22 cellular contexts compared by ENCODE assay signal in the genomic region with DNA sequence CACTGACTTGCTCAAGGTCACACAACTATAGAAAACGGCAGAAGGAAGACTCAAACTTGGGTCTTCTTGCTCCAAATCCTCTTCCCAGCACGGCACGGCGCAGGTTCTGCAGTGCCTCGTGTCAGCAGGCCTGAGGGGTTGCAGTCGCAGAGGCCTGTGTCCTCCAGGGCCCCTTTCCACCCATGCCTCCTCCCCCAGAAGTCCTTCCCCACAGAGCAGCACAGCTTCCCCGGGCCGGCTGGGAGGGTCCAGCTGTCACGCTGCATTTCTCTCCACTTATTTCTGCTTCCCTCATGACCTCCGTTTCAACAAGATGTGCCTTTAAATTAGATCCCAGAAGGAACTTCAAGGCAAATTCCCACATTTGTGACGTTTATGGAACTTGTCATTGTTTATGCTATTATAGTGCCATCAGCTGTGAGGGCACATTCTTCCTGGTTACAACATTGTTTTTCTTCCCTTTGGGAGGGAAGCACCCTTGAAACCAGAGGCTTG.
DNase-seq lines count a peak whose midpoint lies in the region; ATAC-seq, FAIRE-seq and TF ChIP-seq lines count a peak whose summit lies in the region.
"Had no signal": no experiment of that assay in that cellular context is flagged by ENCODE, and none has a peak within 500 bp of the region (broad histone marks: within the 10 kb centered on the region; RNA-seq: fewer than 3 reads in every experiment).

No MANE protein-coding gene starts in this region.

- intact Hi-C loops in psoas muscle (cut with DNase I): loop anchor here in 1 of 2 donors (5.0 kb wide), 1 partner anchor 43 kb away; no protein-coding TSS in a partner anchor

- peak overlapping the region; percentile 57 to 98 (median 74) for H3K4me2 ChIP-seq in BLaER1 treated with 17β-estradiol and CSF1 and Interleukin-3, amounts not matched to agents 10 nM and 100 nM

- peak; percentile 17 for DNase-seq in M059J (ENCODE audit: low read depth)
- peak; percentile 3 for DNase-seq in fibroblast of peridontal ligament (ENCODE audit: extremely low read depth)
- DNase-seq in psoas muscle: no peak
- no peak for DNase-seq in H54 (ENCODE audit: insufficient read length, low spot score)
- DNase-seq in small intestine: no peak
- DNase-seq in NCI-H2081 treated with DMSO at 0.1 percent for 48 hours (lab: John Stamatoyannopoulos, UW): no peak
- DNase-seq: activated CD8-positive, alpha-beta memory T cell treated with anti-CD3 and anti-CD28 coated beads, Interleukin-2, amount 50 U/mL, for 48 hours; activated effector memory CD4-positive, alpha-beta T cell treated with anti-CD3 and anti-CD28 coated beads, Interleukin-2, amount 50 U/mL, for 16 hours; adrenal gland; CD8-positive, alpha-beta T cell; DND-41; GOT3; NCI-H526; SHP77; stimulated activated CD4-positive, alpha-beta T cell treated with anti-CD3 and anti-CD28 coated beads, Interleukin-12 subunit alpha, Interleukin-12 subunit beta, amount 100 ng/mL, for 4 hours; T-helper 17 cell had no signal

- no peaks in the 10 kb centered on the region for H3K36me3 ChIP-seq in BLaER1 treated with 17β-estradiol and CSF1 and Interleukin-3, amounts not matched to agents 10 nM and 100 nM
- no peaks in the 10 kb centered on the region for H3K36me3 ChIP-seq in psoas muscle (ENCODE audit: insufficient read depth in 1 of 2, low read depth in 1 of 2)
- no peaks in the 10 kb centered on the region for H3K36me3 ChIP-seq in small intestine (ENCODE audit: control insufficient read depth in 2 of 2, insufficient read depth in 2 of 2, low read length in 2 of 2)
- H3K36me3 ChIP-seq: adrenal gland had no signal

- no peaks in the 10 kb centered on the region for H4K20me1 ChIP-seq in BLaER1 treated with 17β-estradiol and CSF1 and Interleukin-3, amounts not matched to agents 10 nM and 100 nM

- H3K27ac ChIP-seq in BLaER1 treated with 17β-estradiol and CSF1 and Interleukin-3, amounts not matched to agents 10 nM and 100 nM: peak overlapping the region in 2 of 11 experiments; percentile 32 to 44; a peak in 2 of 22 replicates
- peak overlapping the region; percentile 89 for H3K27ac ChIP-seq in psoas muscle
- H3K27ac ChIP-seq in small intestine (ENCODE audit: low read depth in 1 of 2, low read length in 1 of 2): no peak overlapping the region
- H3K27ac ChIP-seq: adrenal gland, VCaP had no signal

- no peaks in the 10 kb centered on the region for H3K27me3 ChIP-seq in BLaER1 treated with 17β-estradiol and CSF1 and Interleukin-3, amounts not matched to agents 10 nM and 100 nM
- no peaks in the 10 kb centered on the region for H3K27me3 ChIP-seq in psoas muscle (ENCODE audit: insufficient read depth in 3 of 3, low read length in 2 of 3)
- H3K27me3 ChIP-seq in small intestine (ENCODE audit: control insufficient read depth in 2 of 2, insufficient read depth in 2 of 2, low read length in 2 of 2): no peaks in the 10 kb centered on the region
- H3K27me3 ChIP-seq: adrenal gland had no signal

- H3K4me1 ChIP-seq in BLaER1 treated with 17β-estradiol and CSF1 and Interleukin-3, amounts not matched to agents 10 nM and 100 nM: peaks cover 56 to 70% (median 63%) of the 10 kb centered on the region in 10 experiments
- H3K4me1 ChIP-seq in psoas muscle (peaks cover 45% of the 10 kb centered on the region), small intestine (ENCODE audit: control insufficient read depth in 2 of 2, insufficient read depth in 1 of 2, low read depth in 1 of 2, low read length in 1 of 2) (peaks cover 0 to 4% of the 10 kb centered on the region in 2 donors)

- FAIRE-seq in H54 (lab: Jason Lieb, UNC) (no peak), small intestine (lab: Jason Lieb, UNC) (no peak)
- FAIRE-seq: HTR-8/SVneo had no signal

- H3K9me3 ChIP-seq in BLaER1 treated with 17β-estradiol and CSF1 and Interleukin-3, amounts not matched to agents 10 nM and 100 nM (replicated peaks in 1 of 11): no peaks in the 10 kb centered on the region; a peak in 1 of 22 replicates
- H3K9me3 ChIP-seq in psoas muscle: no peaks in the 10 kb centered on the region
- no peaks in the 10 kb centered on the region for H3K9me3 ChIP-seq in small intestine (ENCODE audit: control insufficient read depth, low read depth)
- H3K9me3 ChIP-seq: adrenal gland had no signal

- no peak overlapping the region for H3K4me3 ChIP-seq in BLaER1 treated with 17β-estradiol and CSF1 and Interleukin-3, amounts not matched to agents 10 nM and 100 nM
- H3K4me3 ChIP-seq in psoas muscle (no peak overlapping the region), small intestine (ENCODE audit: low read depth in 1 of 2, low read length in 2 of 2) (no peak overlapping the region)
- H3K4me3 ChIP-seq: adrenal gland had no signal

- TF ChIP-seq CTCF in psoas muscle (IDR thresholded peaks at IDR 0.05): no peak

- TF ChIP-seq POLR2A in H54 (IDR thresholded peaks at IDR 0.05; ENCODE audit: low read depth, low read length): no peak

- ATAC-seq in psoas muscle: peak in 1 of 4 donors; percentile 3
- no peak for ATAC-seq in HG03108 (IDR thresholded peaks at IDR 0.05; ENCODE audit: unreplicated experiment)
- ATAC-seq: CD8-positive, alpha-beta T cell; esophagus mucosa; left lobe of liver; T-helper 17 cell had no signal

- H3K9ac ChIP-seq in BLaER1 treated with 17β-estradiol and CSF1 and Interleukin-3, amounts not matched to agents 10 nM and 100 nM: no peak overlapping the region; a peak in 1 of 22 replicates

- WGBS in psoas muscle, 3 donors: 41 to 57% (median 48%) methylated on average over 11 of the region's 11 CpGs
- WGBS in small intestine, 3 donors: 56 to 83% (median 67%) methylated on average over 11 of the region's 11 CpGs

Comparison
In these comparisons a context has a peak if more than half of its experiments do, and no peak if none do; other contexts are left out.
1. DNase-seq: peak in M059J (single experiment) and fibroblast of peridontal ligament (single experiment); none in psoas muscle (0 of 2), H54 (single experiment), small intestine (single experiment) and NCI-H2081 treated with DMSO at 0.1 percent for 48 hours (single experiment).